In the genomic region with DNA sequence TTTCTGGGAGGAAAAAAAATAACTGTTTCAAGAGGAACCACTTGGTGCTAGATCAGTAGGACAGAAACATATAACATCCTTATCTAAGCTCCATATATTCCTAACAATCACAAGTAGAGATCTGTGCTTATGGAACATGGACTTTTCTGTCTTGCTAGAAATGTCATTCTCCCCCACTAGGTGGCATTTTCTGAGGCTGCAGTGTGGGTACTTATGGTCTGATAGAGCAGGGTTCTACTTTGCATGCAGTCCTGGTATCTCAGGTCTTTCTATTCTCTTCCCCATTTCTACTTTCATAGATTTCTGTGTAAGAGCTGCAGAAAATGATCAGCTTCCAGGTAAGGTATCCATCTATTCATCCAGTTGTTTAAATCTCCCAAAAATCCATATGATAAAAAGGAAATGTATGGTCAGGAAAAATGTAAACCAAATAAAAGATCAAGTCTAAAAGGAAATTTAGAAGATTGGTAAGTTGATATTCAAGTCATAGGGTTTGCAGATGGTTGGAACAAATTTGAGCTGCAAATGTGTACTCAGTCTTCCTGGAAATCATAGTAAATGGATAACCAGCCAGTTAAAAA, we compare ENCODE assay signal across 2 cellular contexts.
A peak's percentile ranks its signal among the peaks of the same experiment; 100 is the strongest.
TF ChIP-seq lines count a peak whose summit lies in the region.

No MANE protein-coding gene starts in this region.

TF ChIP-seq in K562, 482 proteins besides CTCF, POLR2A, EP300 and RAD21 (continued from another document and continues in another):
- TF ChIP-seq, protein P1, sequence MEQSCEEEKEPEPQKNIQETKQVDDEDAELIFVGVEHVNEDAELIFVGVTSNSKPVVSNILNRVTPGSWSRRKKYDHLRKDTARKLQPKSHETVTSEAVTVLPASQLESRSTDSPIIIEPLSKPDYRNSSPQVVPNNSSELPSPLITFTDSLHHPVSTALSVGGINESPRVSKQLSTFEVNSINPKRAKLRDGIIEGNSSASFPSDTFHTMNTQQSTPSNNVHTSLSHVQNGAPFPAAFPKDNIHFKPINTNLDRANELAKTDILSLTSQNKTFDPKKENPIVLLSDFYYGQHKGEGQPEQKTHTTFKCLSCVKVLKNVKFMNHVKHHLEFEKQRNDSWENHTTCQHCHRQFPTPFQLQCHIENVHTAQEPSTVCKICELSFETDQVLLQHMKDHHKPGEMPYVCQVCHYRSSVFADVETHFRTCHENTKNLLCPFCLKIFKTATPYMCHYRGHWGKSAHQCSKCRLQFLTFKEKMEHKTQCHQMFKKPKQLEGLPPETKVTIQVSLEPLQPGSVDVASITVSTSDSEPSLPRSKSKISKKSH (CRISPR knock-in tag; IDR thresholded peaks at IDR 0.05), result no peak
- TF ChIP-seq WHSC1 (IDR thresholded peaks at IDR 0.05; ENCODE audit: low read length) (no peak), MTA1 (IDR thresholded peaks at IDR 0.05; ENCODE audit: borderline replicate concordance) (no peak), ELK3 (CRISPR knock-in tag; IDR thresholded peaks at IDR 0.05) (no peak), KDM2B (CRISPR knock-in tag; IDR thresholded peaks at IDR 0.05) (no peak), MYC (IDR thresholded peaks at IDR 0.05; ENCODE audit: low read depth, low read length) (no peak), MYC (CRISPR knock-in tag; IDR thresholded peaks at IDR 0.05; ENCODE audit: borderline replicate concordance, low read depth) (no peak), ARID1B (IDR thresholded peaks at IDR 0.05) (no peak), ZNF277 (CRISPR knock-in tag; IDR thresholded peaks at IDR 0.05; ENCODE audit: borderline replicate concordance) (no peak), RBFOX2 (IDR thresholded peaks at IDR 0.05; ENCODE audit: low read depth, low read length) (peak; percentile 36), STAG1 (CRISPR knock-in tag; IDR thresholded peaks at IDR 0.05; ENCODE audit: borderline replicate concordance) (no peak), MXD1 (CRISPR knock-in tag; IDR thresholded peaks at IDR 0.05; ENCODE audit: borderline replicate concordance, poor library complexity, severe bottlenecking) (no peak), NONO (IDR thresholded peaks at IDR 0.05; ENCODE audit: low read depth in 2 of 2, low read length in 1 of 2) (no peak), L3MBTL2 (IDR thresholded peaks at IDR 0.05) (0 out of 2 replicates have a peak, but pooled peaks have one; percentile 19), NCOA1 (IDR thresholded peaks at IDR 0.05; ENCODE audit: low read depth) (no peak), ZNF197 (CRISPR knock-in tag; IDR thresholded peaks at IDR 0.05; ENCODE audit: low read depth) (no peak), TAL1 (IDR thresholded peaks at IDR 0.05) (no peak), TGIF2 (CRISPR knock-in tag; IDR thresholded peaks at IDR 0.05) (no peak), XRCC3 (IDR thresholded peaks at IDR 0.05) (no peak), ZNF717 (CRISPR knock-in tag; IDR thresholded peaks at IDR 0.05) (no peak), POLR3G (IDR thresholded peaks at IDR 0.05; ENCODE audit: extremely low read depth, insufficient read length, insufficient replicate concordance) (no peak), ARHGAP35 (IDR thresholded peaks at IDR 0.05; ENCODE audit: partially characterized antibody) (no peak), ZNF384 (IDR thresholded peaks at IDR 0.05; ENCODE audit: low read depth, low read length) (no peak), EP400 (IDR thresholded peaks at IDR 0.05) (no peak), RFX5 (IDR thresholded peaks at IDR 0.05; ENCODE audit: low read depth, low read length) (no peak)
- TF ChIP-seq, protein P2, sequence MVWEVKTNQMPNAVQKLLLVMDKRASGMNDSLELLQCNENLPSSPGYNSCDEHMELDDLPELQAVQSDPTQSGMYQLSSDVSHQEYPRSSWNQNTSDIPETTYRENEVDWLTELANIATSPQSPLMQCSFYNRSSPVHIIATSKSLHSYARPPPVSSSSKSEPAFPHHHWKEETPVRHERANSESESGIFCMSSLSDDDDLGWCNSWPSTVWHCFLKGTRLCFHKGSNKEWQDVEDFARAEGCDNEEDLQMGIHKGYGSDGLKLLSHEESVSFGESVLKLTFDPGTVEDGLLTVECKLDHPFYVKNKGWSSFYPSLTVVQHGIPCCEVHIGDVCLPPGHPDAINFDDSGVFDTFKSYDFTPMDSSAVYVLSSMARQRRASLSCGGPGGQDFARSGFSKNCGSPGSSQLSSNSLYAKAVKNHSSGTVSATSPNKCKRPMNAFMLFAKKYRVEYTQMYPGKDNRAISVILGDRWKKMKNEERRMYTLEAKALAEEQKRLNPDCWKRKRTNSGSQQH (CRISPR knock-in tag; IDR thresholded peaks at IDR 0.05), result no peak

TF ChIP-seq in HepG2, 621 proteins besides CTCF, POLR2A, EP300 and RAD21 (continued from another document):
- no peak for TF ChIP-seq ZNF354B (CRISPR knock-in tag; IDR thresholded peaks at IDR 0.05)
- no peak for TF ChIP-seq NR2F6 (IDR thresholded peaks at IDR 0.05)
- 0 out of 2 replicates have a peak, but pooled peaks have one; percentile 7 for TF ChIP-seq NR2F6 (CRISPR knock-in tag; IDR thresholded peaks at IDR 0.05)
- TF ChIP-seq AHDC1 (CRISPR knock-in tag; IDR thresholded peaks at IDR 0.05; ENCODE audit: borderline replicate concordance), result no peak
- TF ChIP-seq, protein P3, sequence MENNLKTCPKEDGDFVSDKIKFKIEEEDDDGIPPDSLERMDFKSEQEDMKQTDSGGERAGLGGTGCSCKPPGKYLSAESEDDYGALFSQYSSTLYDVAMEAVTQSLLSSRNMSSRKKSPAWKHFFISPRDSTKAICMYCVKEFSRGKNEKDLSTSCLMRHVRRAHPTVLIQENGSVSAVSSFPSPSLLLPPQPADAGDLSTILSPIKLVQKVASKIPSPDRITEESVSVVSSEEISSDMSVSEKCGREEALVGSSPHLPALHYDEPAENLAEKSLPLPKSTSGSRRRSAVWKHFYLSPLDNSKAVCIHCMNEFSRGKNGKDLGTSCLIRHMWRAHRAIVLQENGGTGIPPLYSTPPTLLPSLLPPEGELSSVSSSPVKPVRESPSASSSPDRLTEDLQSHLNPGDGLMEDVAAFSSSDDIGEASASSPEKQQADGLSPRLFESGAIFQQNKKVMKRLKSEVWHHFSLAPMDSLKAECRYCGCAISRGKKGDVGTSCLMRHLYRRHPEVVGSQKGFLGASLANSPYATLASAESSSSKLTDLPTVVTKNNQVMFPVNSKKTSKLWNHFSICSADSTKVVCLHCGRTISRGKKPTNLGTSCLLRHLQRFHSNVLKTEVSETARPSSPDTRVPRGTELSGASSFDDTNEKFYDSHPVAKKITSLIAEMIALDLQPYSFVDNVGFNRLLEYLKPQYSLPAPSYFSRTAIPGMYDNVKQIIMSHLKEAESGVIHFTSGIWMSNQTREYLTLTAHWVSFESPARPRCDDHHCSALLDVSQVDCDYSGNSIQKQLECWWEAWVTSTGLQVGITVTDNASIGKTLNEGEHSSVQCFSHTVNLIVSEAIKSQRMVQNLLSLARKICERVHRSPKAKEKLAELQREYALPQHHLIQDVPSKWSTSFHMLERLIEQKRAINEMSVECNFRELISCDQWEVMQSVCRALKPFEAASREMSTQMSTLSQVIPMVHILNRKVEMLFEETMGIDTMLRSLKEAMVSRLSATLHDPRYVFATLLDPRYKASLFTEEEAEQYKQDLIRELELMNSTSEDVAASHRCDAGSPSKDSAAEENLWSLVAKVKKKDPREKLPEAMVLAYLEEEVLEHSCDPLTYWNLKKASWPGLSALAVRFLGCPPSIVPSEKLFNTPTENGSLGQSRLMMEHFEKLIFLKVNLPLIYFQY (CRISPR knock-in tag; IDR thresholded peaks at IDR 0.05; ENCODE audit: borderline replicate concordance), result no peak
- no peak for TF ChIP-seq ZFP37 (CRISPR knock-in tag; IDR thresholded peaks at IDR 0.05; ENCODE audit: borderline replicate concordance)
- no peak for TF ChIP-seq ETV5 (CRISPR knock-in tag; IDR thresholded peaks at IDR 0.05; ENCODE audit: borderline replicate concordance)
- TF ChIP-seq SMARCE1 (IDR thresholded peaks at IDR 0.05; ENCODE audit: borderline replicate concordance), result no peak
- no peak for TF ChIP-seq JDP2 (CRISPR knock-in tag; IDR thresholded peaks at IDR 0.05; ENCODE audit: borderline replicate concordance)
- TF ChIP-seq NFYC (CRISPR knock-in tag; IDR thresholded peaks at IDR 0.05), result no peak
- no peak for TF ChIP-seq ZNF660 (CRISPR knock-in tag; IDR thresholded peaks at IDR 0.05; ENCODE audit: borderline replicate concordance, low read depth)
- TF ChIP-seq CBX5 (CRISPR knock-in tag; IDR thresholded peaks at IDR 0.05; ENCODE audit: borderline replicate concordance), result no peak
- peak; percentile 23; the same call in 1 of the 2 replicates for TF ChIP-seq FOXA3 (CRISPR knock-in tag; IDR thresholded peaks at IDR 0.05)
- no peak for TF ChIP-seq FOXA1 (IDR thresholded peaks at IDR 0.05)
- no peak for TF ChIP-seq FOXA1 (CRISPR knock-in tag; IDR thresholded peaks at IDR 0.05)
- TF ChIP-seq PHF5A (CRISPR knock-in tag; IDR thresholded peaks at IDR 0.05; ENCODE audit: low read depth, unreplicated experiment), result peak; percentile 65
- TF ChIP-seq GATAD1 (CRISPR knock-in tag; IDR thresholded peaks at IDR 0.05), result 0 out of 2 replicates have a peak, but pooled peaks have one; percentile 36
- TF ChIP-seq, protein P4, sequence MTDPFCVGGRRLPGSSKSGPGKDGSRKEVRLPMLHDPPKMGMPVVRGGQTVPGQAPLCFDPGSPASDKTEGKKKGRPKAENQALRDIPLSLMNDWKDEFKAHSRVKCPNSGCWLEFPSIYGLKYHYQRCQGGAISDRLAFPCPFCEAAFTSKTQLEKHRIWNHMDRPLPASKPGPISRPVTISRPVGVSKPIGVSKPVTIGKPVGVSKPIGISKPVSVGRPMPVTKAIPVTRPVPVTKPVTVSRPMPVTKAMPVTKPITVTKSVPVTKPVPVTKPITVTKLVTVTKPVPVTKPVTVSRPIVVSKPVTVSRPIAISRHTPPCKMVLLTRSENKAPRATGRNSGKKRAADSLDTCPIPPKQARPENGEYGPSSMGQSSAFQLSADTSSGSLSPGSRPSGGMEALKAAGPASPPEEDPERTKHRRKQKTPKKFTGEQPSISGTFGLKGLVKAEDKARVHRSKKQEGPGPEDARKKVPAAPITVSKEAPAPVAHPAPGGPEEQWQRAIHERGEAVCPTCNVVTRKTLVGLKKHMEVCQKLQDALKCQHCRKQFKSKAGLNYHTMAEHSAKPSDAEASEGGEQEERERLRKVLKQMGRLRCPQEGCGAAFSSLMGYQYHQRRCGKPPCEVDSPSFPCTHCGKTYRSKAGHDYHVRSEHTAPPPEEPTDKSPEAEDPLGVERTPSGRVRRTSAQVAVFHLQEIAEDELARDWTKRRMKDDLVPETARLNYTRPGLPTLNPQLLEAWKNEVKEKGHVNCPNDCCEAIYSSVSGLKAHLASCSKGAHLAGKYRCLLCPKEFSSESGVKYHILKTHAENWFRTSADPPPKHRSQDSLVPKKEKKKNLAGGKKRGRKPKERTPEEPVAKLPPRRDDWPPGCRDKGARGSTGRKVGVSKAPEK (CRISPR knock-in tag; IDR thresholded peaks at IDR 0.05; ENCODE audit: borderline replicate concordance), result no peak
- no peak for TF ChIP-seq HDAC1 (CRISPR knock-in tag; IDR thresholded peaks at IDR 0.05)
- TF ChIP-seq TARDBP (CRISPR knock-in tag; IDR thresholded peaks at IDR 0.05), result peak; percentile 23; the same call in 1 of the 2 replicates
- TF ChIP-seq CREB1 (IDR thresholded peaks at IDR 0.05), result no peak
- peak; percentile 37; the same call in 1 of the 2 replicates for TF ChIP-seq CREB1 (CRISPR knock-in tag; IDR thresholded peaks at IDR 0.05)
- no peak for TF ChIP-seq SP140L (CRISPR knock-in tag; IDR thresholded peaks at IDR 0.05; ENCODE audit: borderline replicate concordance)
- no peak for TF ChIP-seq ZNF546 (CRISPR knock-in tag; conservative IDR thresholded peaks at IDR 0.05)
TF ChIP-seq in HepG2: peak in this region for 32.
